ENCODE assay signal across 8 cellular contexts in genomic region chr16:30985401-30986128, GRCh38. TPM values are rescaled to one million over a fixed set of nuclear protein-coding genes. Genes with fewer than 3 reads are reported as not detected.
DNase-seq lines count a peak whose midpoint lies in the region; ATAC-seq, FAIRE-seq and TF ChIP-seq lines count a peak whose summit lies in the region.

No MANE protein-coding gene starts in this region.

- peak overlapping the region; percentile 67 for H3K4me3 Mint-ChIP-seq in astrocyte (ENCODE audit: unreplicated experiment)

- peak overlapping the region; percentile 80 for H3K4me2 ChIP-seq in astrocyte (ENCODE audit: low read length)

- H3K27ac ChIP-seq in astrocyte (ENCODE audit: low read depth, low read length) (no peak overlapping the region), tibial nerve (peak overlapping the region in 3 of 4 donors; percentile 26 to 84 (median 64))

- H3K27ac Mint-ChIP-seq in astrocyte (ENCODE audit: unreplicated experiment): no peak overlapping the region

- no peaks in the 10 kb centered on the region for H3K79me2 ChIP-seq in astrocyte (ENCODE audit: insufficient read depth, low read length)

- no peak for ATAC-seq in GM21423 (IDR thresholded peaks at IDR 0.05; ENCODE audit: unreplicated experiment)
- no peak for ATAC-seq in HG03108 (IDR thresholded peaks at IDR 0.05; ENCODE audit: unreplicated experiment)

- H3K9me3 ChIP-seq in astrocyte (ENCODE audit: insufficient read depth, low read depth, low read length): no peaks in the 10 kb centered on the region
- no peaks in the 10 kb centered on the region for H3K9me3 ChIP-seq in tibial nerve

- TF ChIP-seq CTCF in astrocyte (IDR thresholded peaks at IDR 0.05; ENCODE audit: insufficient read depth, low read depth, low read length) (no peak), tibial nerve (IDR thresholded peaks at IDR 0.05) (no peak)

- H3K27me3 Mint-ChIP-seq in astrocyte (ENCODE audit: low read depth, unreplicated experiment): no peaks in the 10 kb centered on the region

- H3K27me3 ChIP-seq in astrocyte (ENCODE audit: insufficient read depth, low read length): no peaks in the 10 kb centered on the region
- H3K27me3 ChIP-seq in tibial nerve: no peaks in the 10 kb centered on the region

- H3K36me3 Mint-ChIP-seq in astrocyte (ENCODE audit: low read depth, unreplicated experiment): peaks cover 11% of the 10 kb centered on the region

- H3K4me1 Mint-ChIP-seq in astrocyte (ENCODE audit: low read depth, unreplicated experiment): peaks cover 7% of the 10 kb centered on the region

- no peak for TF ChIP-seq EP300 in tibial nerve (IDR thresholded peaks at IDR 0.05)

- TF ChIP-seq POLR2A in tibial nerve (IDR thresholded peaks at IDR 0.05): no peak

- H3K9me3 Mint-ChIP-seq in astrocyte (ENCODE audit: unreplicated experiment): no peaks in the 10 kb centered on the region

- FAIRE-seq in astrocyte (lab: Jason Lieb, UNC): no peak

- peaks cover 6% of the 10 kb centered on the region for H4K20me1 ChIP-seq in astrocyte (ENCODE audit: insufficient read depth, low read length)

- H3K9ac ChIP-seq in astrocyte (ENCODE audit: low read length): peak overlapping the region; percentile 68

- H3K36me3 ChIP-seq in astrocyte (ENCODE audit: insufficient read depth, low read length) (peaks cover 4% of the 10 kb centered on the region), tibial nerve (peaks cover 0 to 73% (median 13%) of the 10 kb centered on the region in 3 donors)

- peak overlapping the region; percentile 32 for H2AFZ ChIP-seq in astrocyte (ENCODE audit: low read depth, low read length)

- H3K4me3 ChIP-seq in astrocyte (ENCODE audit: insufficient read depth, low read depth, low read length) (no peak overlapping the region), tibial nerve (peak overlapping the region; percentile 21 to 59 (median 42))

- peaks cover 10% of the 10 kb centered on the region for H3K4me1 ChIP-seq in astrocyte (ENCODE audit: insufficient read depth, low read length)
- peaks cover 0 to 29% (median 11%) of the 10 kb centered on the region in 4 donors for H3K4me1 ChIP-seq in tibial nerve

- DNase-seq in DMS 273 (lab: John Stamatoyannopoulos, UW; ENCODE audit: unreplicated experiment): peak; percentile 91
- peak; percentile 18 for DNase-seq in NCI-H1436 treated with DMSO at 0.1 percent for 48 hours (lab: John Stamatoyannopoulos, UW)
- no peak for DNase-seq in astrocyte (ENCODE audit: low read depth)
- DNase-seq in kidney tubule cell (ENCODE audit: low spot score): peak; percentile 88
- DNase-seq in tibial nerve (ENCODE audit: low spot score in 2 of 2): no peak
- no peak for DNase-seq in activated CD8-positive, alpha-beta memory T cell treated with anti-CD3 and anti-CD28 coated beads, Interleukin-2, amount 50 U/mL, for 48 hours

- 47 to 62% methylated on average over 8 to 16 of the region's 20 CpGs for WGBS in tibial nerve, 2 donors

RNA-seq across cellular contexts. Expression of gene HSD3B7, which starts 0.6 kb away (rescaled TPM):
- total RNA-seq in astrocyte (8.3 and 9.0 TPM in 2 replicates), tibial nerve (10 to 100 TPM; 14.9 to 42.9 (median 22.5) TPM)

RNA-seq across cellular contexts. Expression of gene STX1B, which starts 24.9 kb away (rescaled TPM):
- total RNA-seq in astrocyte (10.7 and 11.0 TPM in 2 replicates), tibial nerve (1 to 10 TPM in 3 of 4 donors, under 1 TPM in 1; 0.84 to 6.1 (median 1.3) TPM)

RNA-seq across cellular contexts. Expression of gene SETD1A, which starts 28.0 kb away (rescaled TPM):
- 15.4 and 18.7 TPM in 2 replicates for total RNA-seq in astrocyte
- total RNA-seq in tibial nerve: 10 to 100 TPM in 2 of 4 donors, 1 to 10 TPM in 2; 7.9 to 17.1 (median 10.7) TPM

RNA-seq across cellular contexts. Expression of gene ORAI3, which starts 36.7 kb away (rescaled TPM):
- total RNA-seq in astrocyte (21.1 and 22.6 TPM in 2 replicates), tibial nerve (10 to 100 TPM; 50.7 to 58.4 (median 52.9) TPM)

RNA-seq across cellular contexts. Expression of gene STX4, which starts 47.8 kb away (rescaled TPM):
- total RNA-seq in astrocyte (54.9 and 56.0 TPM in 2 replicates), tibial nerve (10 to 100 TPM; 50.7 to 69.3 (median 63.9) TPM)

Comparison
In these comparisons a context has a peak if more than half of its experiments do, and no peak if none do; other contexts are left out.
1. DNase-seq: peak in DMS 273 (single experiment), NCI-H1436 treated with DMSO at 0.1 percent for 48 hours (single experiment) and kidney tubule cell (single experiment); none in astrocyte (single experiment), tibial nerve (0 of 2) and activated CD8-positive, alpha-beta memory T cell treated with anti-CD3 and anti-CD28 coated beads, Interleukin-2, amount 50 U/mL, for 48 hours (single experiment).